In the genomic region with DNA sequence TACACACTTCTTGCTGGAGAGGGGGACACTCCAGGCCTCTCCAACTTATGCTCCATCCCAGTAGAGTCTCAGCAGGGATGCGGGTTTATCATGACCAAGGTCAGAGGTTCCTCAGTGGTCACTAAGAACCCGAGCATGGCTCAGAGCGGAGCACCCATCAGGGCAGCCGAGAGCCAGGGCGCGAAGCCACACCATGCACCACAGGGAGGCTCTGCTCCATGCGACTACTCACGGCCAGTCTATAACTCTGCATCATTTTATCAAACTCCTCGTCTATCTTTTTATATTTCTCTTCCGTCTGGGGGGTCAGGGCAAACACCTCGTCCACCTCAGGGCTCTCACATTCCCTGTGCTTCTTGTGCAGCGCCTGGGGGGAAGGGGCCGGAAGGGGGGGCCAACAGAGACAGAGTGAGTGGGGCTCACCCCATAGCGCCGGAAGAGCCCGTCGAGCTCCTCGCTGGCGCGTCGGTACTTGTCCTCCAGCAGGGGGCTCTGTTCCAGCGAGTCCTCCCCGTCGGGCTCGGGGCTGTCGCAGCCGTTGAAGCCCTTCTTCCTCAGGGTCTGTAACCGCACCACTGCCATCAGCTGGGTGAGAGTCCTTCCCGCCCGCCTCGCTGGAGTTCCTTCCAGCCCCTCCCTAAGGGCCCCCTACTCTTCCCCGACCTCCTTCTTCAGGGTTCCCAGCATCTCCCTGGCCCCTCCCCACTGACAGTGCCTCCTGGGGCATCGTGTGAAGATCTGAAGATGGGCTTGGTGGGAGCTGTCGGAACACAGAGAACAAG, we compare ENCODE assay signal across 8 cellular contexts. TPM values are rescaled to one million over a fixed set of nuclear protein-coding genes. Genes with fewer than 3 reads are reported as not detected.
DNase-seq lines count a peak whose midpoint lies in the region; ATAC-seq and TF ChIP-seq lines count a peak whose summit lies in the region.

No MANE protein-coding gene starts in this region.

- H3K4me2 ChIP-seq in PC-3 (ENCODE audit: low read length), result no peak overlapping the region

- H4K20me1 ChIP-seq in PC-3 (ENCODE audit: low read length), result peaks cover 5% of the 10 kb centered on the region; the same call in 1 of the 2 replicates

- intact Hi-C loops in PC-3 (cut with micrococcal nuclease) (no loop called here), head of caudate nucleus (cut with DNase I) (no loop called here), sciatic nerve (cut with DNase I) (no loop called here)

- no peak overlapping the region for H2AFZ ChIP-seq in PC-3 (ENCODE audit: low read length)

- H3K9me3 ChIP-seq in PC-3 (ENCODE audit: low read length), result no peaks in the 10 kb centered on the region

- no peaks in the 10 kb centered on the region for H3F3A ChIP-seq in PC-3 (ENCODE audit: low read length, unreplicated experiment)

- H3K9me2 ChIP-seq in PC-3 (replicated peaks; ENCODE audit: low read length), result no peaks in the 10 kb centered on the region

- in situ Hi-C loops in ACHN (cut with HindIII; ENCODE audit: low pct_ligation_motif_present, low pct_unique_long_range_greater_than_20kb, low sequenced_read_pairs), result no loop called here

- no TSS peak for BruUV-seq in PC-3 (replicated peaks; lab: Mats Ljungman, UMichigan)

- no peak overlapping the region for H3K27ac ChIP-seq in PC-3 (ENCODE audit: low read length)

- peak; percentile 51 for ATAC-seq in GM19324 (IDR thresholded peaks at IDR 0.05; ENCODE audit: low FRiP score, unreplicated experiment)
- no peak for ATAC-seq in PC-3
- ATAC-seq in sciatic nerve, result peak; percentile 30
- ATAC-seq in HG03039 (IDR thresholded peaks at IDR 0.05; ENCODE audit: unreplicated experiment), result no peak

- peaks cover 15% of the 10 kb centered on the region for H3K4me1 ChIP-seq in PC-3 (ENCODE audit: insufficient read depth, low read length)

- POLR2A ChIA-PET in PC-3 (lab: Charles Lee; ENCODE audit: unreplicated experiment), result no interaction called here

- H3K27me3 ChIP-seq in PC-3 (ENCODE audit: low read length), result no peaks in the 10 kb centered on the region

- peaks cover 55% of the 10 kb centered on the region for H3K36me3 ChIP-seq in PC-3 (ENCODE audit: low read depth, low read length)

- H3K4me3 ChIP-seq in PC-3 (ENCODE audit: low read length), result no peak overlapping the region

- no peak overlapping the region for H3K9ac ChIP-seq in PC-3 (ENCODE audit: low read length)

- CTCF ChIA-PET in PC-3 (lab: Charles Lee), result interaction anchor here (0.5 to 0.6 kb wide), 3 partner anchors 20 to 50 kb away, joined by 3 to 15 read pairs (median 4); partner anchors contain the start of gene MEF2D

- DNase-seq in ACHN (peak; percentile 26), PC-3 (no peak), activated gamma-delta T cell (lab: John Stamatoyannopoulos, UW) (peak; percentile 54), head of caudate nucleus (peak in 36 of 42 donors; percentile 51 to 91 (median 70)), sciatic nerve (ENCODE audit: low spot score) (peak; percentile 77), AML-193 (lab: John Stamatoyannopoulos, UW) (no peak)

- peak; percentile 65 for TF ChIP-seq CTCF in PC-3 (conservative IDR thresholded peaks at IDR 0.05; ENCODE audit: low read depth, low read length)

- 0 out of 2 replicates have a peak, but pooled peaks cover 6% of the 10 kb centered on the region for H3K79me2 ChIP-seq in PC-3 (ENCODE audit: low read length)

RNA-seq across cellular contexts. Expression of gene MEF2D, which starts 20.0 kb away (rescaled TPM):
- 17.3 and 27.4 TPM in 2 replicates for total RNA-seq in PC-3 (2014; rRNA removed)
- total RNA-seq in sciatic nerve, result 66.8 TPM

Comparison
In these comparisons a context has a peak if more than half of its experiments do, and no peak if none do; other contexts are left out.
1. DNase-seq: peak in ACHN (single experiment), activated gamma-delta T cell (single experiment), head of caudate nucleus (36 of 42) and sciatic nerve (single experiment); none in PC-3 (single experiment) and AML-193 (0 of 2).
2. ATAC-seq: peak in GM19324 (single experiment) and sciatic nerve (single experiment); none in PC-3 (single experiment) and HG03039 (single experiment).